ENCODE assay signal across 20 cellular contexts in the genomic region with DNA sequence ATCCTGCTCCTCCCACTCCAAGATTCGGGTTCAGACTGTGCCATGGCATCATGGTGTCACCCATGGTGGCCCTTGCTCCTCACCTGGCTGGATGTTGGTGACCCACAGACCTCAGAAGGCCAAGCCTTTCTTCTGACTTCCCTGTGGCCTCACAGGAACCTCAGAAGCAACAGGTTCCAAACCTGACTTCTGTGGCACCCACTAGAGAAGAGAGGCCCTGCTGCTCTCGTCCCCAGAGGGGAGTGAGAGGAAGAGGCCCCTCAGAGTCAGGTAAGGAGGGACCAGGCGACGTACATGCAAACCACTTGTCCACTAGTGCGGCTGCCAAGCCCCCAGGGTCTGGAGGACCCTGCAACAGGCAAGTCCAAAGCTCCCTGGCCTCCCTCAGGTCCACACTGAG. TPM values are rescaled to one million over a fixed set of nuclear protein-coding genes. Genes with fewer than 3 reads are reported as not detected.
DNase-seq lines count a peak whose midpoint lies in the region; ATAC-seq, FAIRE-seq and TF ChIP-seq lines count a peak whose summit lies in the region.
"Had no signal": no experiment of that assay in that cellular context is flagged by ENCODE, and none has a peak within 500 bp of the region (broad histone marks: within the 10 kb centered on the region; RNA-seq: fewer than 3 reads in every experiment).

No MANE protein-coding gene starts in this region.

- H2AFZ ChIP-seq in H1 (ENCODE audit: low read length) (no peak overlapping the region), neuronal stem cell (ENCODE audit: low read length) (no peak overlapping the region)
- H2AFZ ChIP-seq: GM23338 had no signal

- no peaks in the 10 kb centered on the region for H3K9me3 ChIP-seq in HEK293 (ENCODE audit: control insufficient read depth, insufficient read depth, low read depth, low read length)
- H3K9me3 ChIP-seq in H1 (ENCODE audit: insufficient read depth in 2 of 2, low read depth in 1 of 2, low read length in 1 of 2) = no peaks in the 10 kb centered on the region
- peaks cover 0 to 2% of the 10 kb centered on the region in 2 donors for H3K9me3 ChIP-seq in neuronal stem cell (replicated peaks in 1 of 2; ENCODE audit: control insufficient read depth in 2 of 2, insufficient read depth in 1 of 2, low read depth in 1 of 2, low read length in 2 of 2)

- H3K27ac ChIP-seq in HEK293 (ENCODE audit: extremely low read depth, low read depth, low read length) = no peak overlapping the region
- no peak overlapping the region for H3K27ac ChIP-seq in H1 (ENCODE audit: low read depth, low read length)
- no peak overlapping the region for H3K27ac ChIP-seq in neuronal stem cell (replicated peaks; ENCODE audit: low read length)
- H3K27ac ChIP-seq: 22Rv1, A549 had no signal

- no peaks in the 10 kb centered on the region for H3K79me2 ChIP-seq in H1 (ENCODE audit: control insufficient read depth in 1 of 2, insufficient read depth in 2 of 2, low read length in 2 of 2)

- peaks cover 11% of the 10 kb centered on the region for H3K36me3 Mint-ChIP-seq in activated CD8-positive, alpha-beta T cell treated with anti-CD3 and anti-CD28 coated beads, Interleukin-2, amount 10 ng/mL, durations not matched to agents 7 days and 5 days (ENCODE audit: low read depth)
- H3K36me3 Mint-ChIP-seq in activated CD8-positive, alpha-beta T cell treated with anti-CD3 and anti-CD28 coated beads for 36 hours (ENCODE audit: low read depth) = peaks cover 2% of the 10 kb centered on the region
- H3K36me3 Mint-ChIP-seq: CD8-positive, alpha-beta memory T cell had no signal

- H3K27me3 ChIP-seq in H1 (replicated peaks in 1 of 4; ENCODE audit: control insufficient read depth in 3 of 4, extremely low read depth in 1 of 4, insufficient read depth in 3 of 4, low read length in 3 of 4) (no peaks in the 10 kb centered on the region), neuronal stem cell (ENCODE audit: control insufficient read depth in 3 of 3, insufficient read depth in 3 of 3, low read depth in 1 of 3, low read length in 3 of 3) (no peaks in the 10 kb centered on the region)

- TF ChIP-seq EP300 in H1 (IDR thresholded peaks at IDR 0.05; ENCODE audit: borderline replicate concordance in 1 of 2, low read depth in 2 of 2, low read length in 2 of 2) = no peak

- H4K8ac ChIP-seq in H1 (ENCODE audit: extremely low read depth, insufficient read depth, low read length) = no peak overlapping the region
- H4K8ac ChIP-seq in neuronal stem cell (ENCODE audit: low read depth, low read length) = no peak overlapping the region

- H3K4me3 ChIP-seq in HEK293 (ENCODE audit: low read depth, low read length) (no peak overlapping the region), H1 (ENCODE audit: extremely low read depth in 1 of 4, insufficient read depth in 2 of 4, low read depth in 3 of 4, low read length in 4 of 4) (no peak overlapping the region), neuronal stem cell (ENCODE audit: low read length in 2 of 2) (no peak overlapping the region)
- H3K4me3 ChIP-seq: A549, GM23338 had no signal

- no peak overlapping the region for H3K4ac ChIP-seq in H1 (replicated peaks; ENCODE audit: insufficient read length, low read depth, low read length)
- no peak overlapping the region for H3K4ac ChIP-seq in neuronal stem cell (ENCODE audit: low read length)

- no peak overlapping the region for H3K4me3 Mint-ChIP-seq in activated CD8-positive, alpha-beta T cell treated with anti-CD3 and anti-CD28 coated beads, Interleukin-2, amount 10 ng/mL, durations not matched to agents 7 days and 5 days
- H3K4me3 Mint-ChIP-seq in activated CD8-positive, alpha-beta T cell treated with anti-CD3 and anti-CD28 coated beads for 36 hours = no peak overlapping the region
- H3K4me3 Mint-ChIP-seq: CD4-positive, CD25-positive, alpha-beta regulatory T cell; CD8-positive, alpha-beta memory T cell; GM23338 had no signal

- no peaks in the 10 kb centered on the region for H3K23me2 ChIP-seq in H1 (ENCODE audit: low read depth, low read length)

- H3K14ac ChIP-seq in H1 (ENCODE audit: insufficient read length) (no peak overlapping the region), neuronal stem cell (ENCODE audit: low read length) (no peak overlapping the region)

- H3K9ac ChIP-seq in H1 (replicated peaks in 1 of 4; ENCODE audit: extremely low read depth in 1 of 4, low read depth in 3 of 4, low read length in 3 of 4) (no peak overlapping the region), neuronal stem cell (ENCODE audit: low read depth, low read length, poor library complexity) (no peak overlapping the region)

- no peak overlapping the region for H2AK5ac ChIP-seq in H1 (ENCODE audit: low read depth, low read length)
- H2AK5ac ChIP-seq in neuronal stem cell (ENCODE audit: low read depth, low read length) = no peak overlapping the region

- TF ChIP-seq CTCF in activated CD8-positive, alpha-beta T cell treated with anti-CD3 and anti-CD28 coated beads for 36 hours (IDR thresholded peaks at IDR 0.05) = no peak
- TF ChIP-seq CTCF in HEK293 (tag by site-specific recombination; IDR thresholded peaks at IDR 0.05) (no peak), H1 (IDR thresholded peaks at IDR 0.05; ENCODE audit: control extremely low read depth in 1 of 3, insufficient read depth in 1 of 3, low read depth in 1 of 3, low read length in 3 of 3) (no peak)

- H3K36me3 ChIP-seq in HEK293 (ENCODE audit: control insufficient read depth in 2 of 2, insufficient read depth in 1 of 2, low read length in 2 of 2) (peaks cover 5 to 42% of the 10 kb centered on the region in 2 experiments; a peak in 2 of 3 replicates), H1 (ENCODE audit: control insufficient read depth in 2 of 4, insufficient read depth in 4 of 4, low read length in 3 of 4) (peaks cover 0 to 4% (median 0%) of the 10 kb centered on the region in 4 experiments; a peak in 2 of 8 replicates), neuronal stem cell (replicated peaks in 1 of 2; ENCODE audit: control insufficient read depth in 2 of 2, insufficient read depth in 2 of 2, low read length in 2 of 2) (peaks cover 22 to 51% of the 10 kb centered on the region in 2 donors)

- H3K18ac ChIP-seq in H1 (ENCODE audit: extremely low read depth, low read length) = no peak overlapping the region
- no peak overlapping the region for H3K18ac ChIP-seq in neuronal stem cell (ENCODE audit: low read length)

- no peaks in the 10 kb centered on the region for H3K9me3 Mint-ChIP-seq in activated CD8-positive, alpha-beta T cell treated with anti-CD3 and anti-CD28 coated beads, Interleukin-2, amount 10 ng/mL, durations not matched to agents 7 days and 5 days (ENCODE audit: insufficient read depth)
- no peaks in the 10 kb centered on the region for H3K9me3 Mint-ChIP-seq in activated CD8-positive, alpha-beta T cell treated with anti-CD3 and anti-CD28 coated beads for 36 hours
- H3K9me3 Mint-ChIP-seq: CD4-positive, CD25-positive, alpha-beta regulatory T cell; CD8-positive, alpha-beta memory T cell; GM23338 had no signal

- no peaks in the 10 kb centered on the region for H3K27me3 Mint-ChIP-seq in activated CD8-positive, alpha-beta T cell treated with anti-CD3 and anti-CD28 coated beads, Interleukin-2, amount 10 ng/mL, durations not matched to agents 7 days and 5 days (ENCODE audit: low read depth)
- H3K27me3 Mint-ChIP-seq in activated CD8-positive, alpha-beta T cell treated with anti-CD3 and anti-CD28 coated beads for 36 hours = no peaks in the 10 kb centered on the region
- H3K27me3 Mint-ChIP-seq: CD4-positive, CD25-positive, alpha-beta regulatory T cell; CD8-positive, alpha-beta memory T cell had no signal

- intact Hi-C loops in activated CD8-positive, alpha-beta T cell treated with anti-CD3 and anti-CD28 coated beads for 36 hours (cut with micrococcal nuclease) = no loop called here

- H2BK120ac ChIP-seq in H1 (replicated peaks; ENCODE audit: low read depth, low read length) (no peak overlapping the region), neuronal stem cell (ENCODE audit: low read depth, low read length) (no peak overlapping the region)

- H2BK15ac ChIP-seq in H1 (ENCODE audit: low read length) (no peak overlapping the region), neuronal stem cell (ENCODE audit: low read length) (no peak overlapping the region)

- H2BK20ac ChIP-seq in H1 (ENCODE audit: low read length) = no peak overlapping the region

- no peak for TF ChIP-seq POLR2A in H1 (IDR thresholded peaks at IDR 0.05; ENCODE audit: control extremely low read depth in 1 of 2, low read depth in 2 of 2, low read length in 2 of 2)

- FAIRE-seq in H1 (lab: Jason Lieb, UNC) = no peak
- FAIRE-seq: A549, G401.6, GM12892, GM18507 had no signal

- 90% methylated on average over 5 of the region's 5 CpGs; no CpG with 5 or more reads in 1 of the 2 experiments for WGBS in H1 (ENCODE audit: extremely low coverage in 1 of 2, insufficient coverage in 1 of 2, insufficient read length in 1 of 2, insufficient replicate concordance in 2 of 2, low coverage in 1 of 2, low lambda C conversion rate in 2 of 2, missing lambda C conversion rate in 1 of 2), 2 experiments
- whole genome bisulfite sequencing in neuronal stem cell (ENCODE audit: extremely low coverage in 2 of 2, insufficient read length in 2 of 2, insufficient replicate concordance in 1 of 2), 2 donors = no CpG with 5 or more reads among the region's 5 CpGs

- H4K91ac ChIP-seq in H1 (replicated peaks; ENCODE audit: insufficient read length, low read length) (no peak overlapping the region), neuronal stem cell (ENCODE audit: low read depth, low read length, poor library complexity) (no peak overlapping the region)

- H2BK12ac ChIP-seq in H1 (ENCODE audit: low read depth, low read length) = no peak overlapping the region
- H2BK12ac ChIP-seq in neuronal stem cell (ENCODE audit: low read length) = no peak overlapping the region

- H3K79me1 ChIP-seq in H1 (ENCODE audit: low read depth, low read length) (no peaks in the 10 kb centered on the region), neuronal stem cell (ENCODE audit: low read depth, low read length) (peaks cover 12% of the 10 kb centered on the region)

- H2BK5ac ChIP-seq in H1 (ENCODE audit: low read depth, low read length) = peak overlapping the region; percentile 8; the same call in 1 of the 2 replicates
- H2BK5ac ChIP-seq in neuronal stem cell (ENCODE audit: low read length) = peak overlapping the region; percentile 59

- no peak overlapping the region for H4K5ac ChIP-seq in H1 (ENCODE audit: insufficient read length, low read depth, low read length)

- peak overlapping the region; percentile 46 for H3K27ac Mint-ChIP-seq in activated CD8-positive, alpha-beta T cell treated with anti-CD3 and anti-CD28 coated beads, Interleukin-2, amount 10 ng/mL, durations not matched to agents 7 days and 5 days
- H3K27ac Mint-ChIP-seq in activated CD8-positive, alpha-beta T cell treated with anti-CD3 and anti-CD28 coated beads for 36 hours = no peak overlapping the region
- H3K27ac Mint-ChIP-seq: GM23338 had no signal

- H3K23ac ChIP-seq in H1 (ENCODE audit: insufficient read length) (no peak overlapping the region), neuronal stem cell (ENCODE audit: low read depth, low read length, poor library complexity) (no peak overlapping the region)

- no peaks in the 10 kb centered on the region for H3K4me1 ChIP-seq in HEK293 (ENCODE audit: control insufficient read depth, insufficient read depth, low read length)
- no peaks in the 10 kb centered on the region for H3K4me1 ChIP-seq in H1 (replicated peaks in 1 of 4; ENCODE audit: control insufficient read depth in 3 of 4, insufficient read depth in 4 of 4, low read length in 3 of 4)
- H3K4me1 ChIP-seq in neuronal stem cell (ENCODE audit: control insufficient read depth in 2 of 2, insufficient read depth in 1 of 2, low read depth in 1 of 2, low read length in 2 of 2) = no peaks in the 10 kb centered on the region
- H3K4me1 ChIP-seq: A549 had no signal

- no peak for TF ChIP-seq RAD21 in H1 (IDR thresholded peaks at IDR 0.05 in 1 of 2, conservative IDR thresholded peaks at IDR 0.05 in 1 of 2; ENCODE audit: low read depth in 2 of 2, low read length in 2 of 2)

- H3K4me1 Mint-ChIP-seq in activated CD8-positive, alpha-beta T cell treated with anti-CD3 and anti-CD28 coated beads, Interleukin-2, amount 10 ng/mL, durations not matched to agents 7 days and 5 days (ENCODE audit: low read depth) = no peaks in the 10 kb centered on the region
- H3K4me1 Mint-ChIP-seq in activated CD8-positive, alpha-beta T cell treated with anti-CD3 and anti-CD28 coated beads for 36 hours (ENCODE audit: low read depth) = no peaks in the 10 kb centered on the region
- H3K4me1 Mint-ChIP-seq: CD8-positive, alpha-beta memory T cell; GM23338 had no signal

- peaks cover 0 to 2% of the 10 kb centered on the region in 2 experiments for H4K20me1 ChIP-seq in H1 (replicated peaks in 1 of 2; ENCODE audit: control insufficient read depth in 1 of 2, insufficient read depth in 2 of 2, low read length in 2 of 2)

- CTCF ChIA-PET in activated CD8-positive, alpha-beta T cell treated with anti-CD3 and anti-CD28 coated beads, Interleukin-2, amount 10 ng/mL, durations not matched to agents 7 days and 5 days (lab: Charles Lee) = no interaction called here
- CTCF ChIA-PET in activated CD8-positive, alpha-beta T cell treated with anti-CD3 and anti-CD28 coated beads for 36 hours (lab: Charles Lee) = interaction anchor here (1.0 to 1.1 kb wide), 2 partner anchors 21 to 50 kb away, joined by 3 read pairs; no protein-coding TSS in a partner anchor
- CTCF ChIA-PET in HEK293 (lab: Yijun Ruan, JAX) = interaction anchor here (0.5 kb wide), 1 partner anchor 46 kb away, joined by 3 read pairs; no protein-coding TSS in a partner anchor
- CTCF ChIA-PET in H1 (lab: Charles Lee; ENCODE audit: partially characterized antibody) = interaction anchor here (1.0 to 2.3 kb wide), 2 partner anchors 47 to 50 kb away, joined by 3 to 10 read pairs; no protein-coding TSS in a partner anchor

- no peak for DNase-seq in activated CD8-positive, alpha-beta T cell treated with anti-CD3 and anti-CD28 coated beads, Interleukin-2, amount 10 ng/mL, durations not matched to agents 7 days and 5 days
- no peak for DNase-seq in activated CD8-positive, alpha-beta T cell treated with anti-CD3 and anti-CD28 coated beads for 36 hours
- DNase-seq in H1 (ENCODE audit: low read depth in 1 of 2, low spot score in 2 of 2) (no peak), neuronal stem cell (ENCODE audit: low spot score) (no peak), GF-D8 (lab: John Stamatoyannopoulos, UW) (no peak), NCI-H1092 treated with DMSO at 0.1 percent for 48 hours (lab: John Stamatoyannopoulos, UW) (no peak)
- DNase-seq: AML-193; CD4-positive, CD25-positive, alpha-beta regulatory T cell; CD8-positive, alpha-beta memory T cell; COR-L47; H7 had no signal

- ATAC-seq in activated CD8-positive, alpha-beta T cell treated with anti-CD3 and anti-CD28 coated beads, Interleukin-2, amount 10 ng/mL, durations not matched to agents 7 days and 5 days = no peak
- no peak for ATAC-seq in activated CD8-positive, alpha-beta T cell treated with anti-CD3 and anti-CD28 coated beads for 36 hours
- ATAC-seq in GM19395 (IDR thresholded peaks at IDR 0.05; ENCODE audit: unreplicated experiment) = no peak
- ATAC-seq: A549, GM23338, HCT116 had no signal

- H3K56ac ChIP-seq in H1 (replicated peaks; ENCODE audit: insufficient read length, low read depth, low read length) = no peak overlapping the region

- POLR2A ChIA-PET in activated CD8-positive, alpha-beta T cell treated with anti-CD3 and anti-CD28 coated beads, Interleukin-2, amount 10 ng/mL, durations not matched to agents 7 days and 5 days (lab: Charles Lee) = interaction anchor here (0.6 kb wide), 1 partner anchor 15 kb away, joined by 3 read pairs; no protein-coding TSS in a partner anchor
- POLR2A ChIA-PET in activated CD8-positive, alpha-beta T cell treated with anti-CD3 and anti-CD28 coated beads for 36 hours (lab: Charles Lee) = interaction anchor here (1.0 to 1.4 kb wide), 2 partner anchors 23 to 25 kb away, joined by 3 to 4 read pairs; a partner anchor contains a TSS
- POLR2A ChIA-PET in HEK293 (lab: Yijun Ruan, JAX) = no interaction called here
- POLR2A ChIA-PET in H1 (lab: Charles Lee; ENCODE audit: partially characterized antibody) = interaction anchor here (1.5 kb wide), 1 partner anchor 18 kb away, joined by 4 read pairs; no protein-coding TSS in a partner anchor

- H3K4me2 ChIP-seq in H1 (ENCODE audit: insufficient read depth in 1 of 2, low read depth in 2 of 2, low read length in 2 of 2) (no peak overlapping the region), neuronal stem cell (ENCODE audit: insufficient read depth, low read length, poor library complexity, severe bottlenecking) (no peak overlapping the region)
- H3K4me2 ChIP-seq: A549, GM23338 had no signal

RNA-seq across cellular contexts. Expression of a gene that starts 10.4 kb away (rescaled TPM):
- under 1 TPM; 0.55 to 0.95 TPM for total RNA-seq in activated CD8-positive, alpha-beta T cell treated with anti-CD3 and anti-CD28 coated beads, Interleukin-2, amount 10 ng/mL, durations not matched to agents 7 days and 5 days
- under 1 TPM; 0.47 to 0.67 TPM for total RNA-seq in activated CD8-positive, alpha-beta T cell treated with anti-CD3 and anti-CD28 coated beads for 36 hours
- total RNA-seq in H1 (2021; fragmentation: NEBNext Ultra II Directional; extraction: Animal tissue kit (Norgen Biotek cat#: 25700)) = 2.1 and 2.4 TPM in 2 replicates
- polyA plus RNA-seq in H1 (2011; rRNA removed) = 1.6 and 2.3 TPM in 2 replicates
- 3.1 TPM for polyA plus RNA-seq in H1 (2011; cell fraction: cytosol; rRNA removed)
- polyA plus RNA-seq in H1 (2011; cell fraction: nucleus; rRNA removed) = 4.8 TPM
- 2.8 to 3.4 TPM (median 3.1 TPM) in 4 replicates for polyA plus RNA-seq in H1 (2012, experiment 1 of 2)
- polyA plus RNA-seq in H1 (2012, experiment 2 of 2) = 2.1 TPM
- polyA plus RNA-seq in H1 (2013, experiment 1 of 2) = 2.3 TPM
- polyA plus RNA-seq in H1 (2013, experiment 2 of 2) = 2.6 TPM
- 1.8 TPM in 2 replicates for polyA minus RNA-seq in H1 (2011; rRNA and poly(A)+ RNA removed)
- polyA minus RNA-seq in H1 (2011; cell fraction: cytosol; rRNA and poly(A)+ RNA removed) = 3.2 TPM
- polyA minus RNA-seq in H1 (2011; cell fraction: nucleus; rRNA and poly(A)+ RNA removed) = 2.4 TPM
- 6.1 TPM for polyA plus RNA-seq in neuronal stem cell (2013, experiment 1 of 2)
- 6.0 TPM for polyA plus RNA-seq in neuronal stem cell (2013, experiment 2 of 2)

RNA-seq across cellular contexts. Expression of a gene that starts 17.9 kb away (rescaled TPM):
- total RNA-seq in activated CD8-positive, alpha-beta T cell treated with anti-CD3 and anti-CD28 coated beads, Interleukin-2, amount 10 ng/mL, durations not matched to agents 7 days and 5 days = not detected
- under 1 TPM in 1 of 2 experiments, not detected in 1; 0.02 TPM for total RNA-seq in activated CD8-positive, alpha-beta T cell treated with anti-CD3 and anti-CD28 coated beads for 36 hours
- total RNA-seq in H1 (2021; fragmentation: NEBNext Ultra II Directional; extraction: Animal tissue kit (Norgen Biotek cat#: 25700)) = 1.5 and 2.0 TPM in 2 replicates
- polyA plus RNA-seq in H1 (2011; rRNA removed) = 0.64 and 0.95 TPM in 2 replicates
- polyA plus RNA-seq in H1 (2011; cell fraction: cytosol; rRNA removed) = 0.67 TPM
- polyA plus RNA-seq in H1 (2011; cell fraction: nucleus; rRNA removed) = 4.3 TPM
- 1.2 to 2.0 TPM (median 1.7 TPM) in 4 replicates for polyA plus RNA-seq in H1 (2012, experiment 1 of 2)
- 0.55 TPM for polyA plus RNA-seq in H1 (2012, experiment 2 of 2)
- polyA plus RNA-seq in H1 (2013, experiment 1 of 2) = 0.99 TPM
- polyA plus RNA-seq in H1 (2013, experiment 2 of 2) = 0.96 TPM
- polyA minus RNA-seq in H1 (2011; rRNA and poly(A)+ RNA removed) = 3.2 and 4.3 TPM in 2 replicates
- polyA minus RNA-seq in H1 (2011; cell fraction: cytosol; rRNA and poly(A)+ RNA removed) = 2.9 TPM
- 4.9 TPM for polyA minus RNA-seq in H1 (2011; cell fraction: nucleus; rRNA and poly(A)+ RNA removed)
- polyA plus RNA-seq in neuronal stem cell (2013, experiment 1 of 2) = 0.43 TPM
- polyA plus RNA-seq in neuronal stem cell (2013, experiment 2 of 2) = 0.46 TPM
- total RNA-seq: CD4-positive, CD25-positive, alpha-beta regulatory T cell had no signal
- polyA plus RNA-seq: CD4-positive, CD25-positive, alpha-beta regulatory T cell; CD8-positive, alpha-beta memory T cell had no signal

RNA-seq across cellular contexts. Expression of a gene that starts 24.9 kb away (rescaled TPM):
- 10 to 100 TPM; 59.9 to 62.3 TPM for total RNA-seq in activated CD8-positive, alpha-beta T cell treated with anti-CD3 and anti-CD28 coated beads, Interleukin-2, amount 10 ng/mL, durations not matched to agents 7 days and 5 days
- total RNA-seq in activated CD8-positive, alpha-beta T cell treated with anti-CD3 and anti-CD28 coated beads for 36 hours = 10 to 100 TPM; 59.4 to 63.5 TPM
- total RNA-seq in H1 (2021; fragmentation: NEBNext Ultra II Directional; extraction: Animal tissue kit (Norgen Biotek cat#: 25700)) = 48.6 and 49.9 TPM in 2 replicates
- 62.4 and 80.6 TPM in 2 replicates for polyA plus RNA-seq in H1 (2011; rRNA removed)
- 50.8 TPM for polyA plus RNA-seq in H1 (2011; cell fraction: cytosol; rRNA removed)
- polyA plus RNA-seq in H1 (2011; cell fraction: nucleus; rRNA removed) = 39.8 TPM
- 37.3 to 58.6 TPM (median 48.3 TPM) in 4 replicates for polyA plus RNA-seq in H1 (2012, experiment 1 of 2)
- 47.6 TPM for polyA plus RNA-seq in H1 (2012, experiment 2 of 2)
- polyA plus RNA-seq in H1 (2013, experiment 1 of 2) = 33.4 TPM
- polyA plus RNA-seq in H1 (2013, experiment 2 of 2) = 33.4 TPM
- polyA minus RNA-seq in H1 (2011; rRNA and poly(A)+ RNA removed) = 29.7 and 32.5 TPM in 2 replicates
- polyA minus RNA-seq in H1 (2011; cell fraction: cytosol; rRNA and poly(A)+ RNA removed) = 32.9 TPM
- polyA minus RNA-seq in H1 (2011; cell fraction: nucleus; rRNA and poly(A)+ RNA removed) = 18.1 TPM
- 46.0 TPM for polyA plus RNA-seq in neuronal stem cell (2013, experiment 1 of 2)
- 45.5 TPM for polyA plus RNA-seq in neuronal stem cell (2013, experiment 2 of 2)
